Comparison of ENCODE assay signal across 20 cellular contexts in the genomic region with DNA sequence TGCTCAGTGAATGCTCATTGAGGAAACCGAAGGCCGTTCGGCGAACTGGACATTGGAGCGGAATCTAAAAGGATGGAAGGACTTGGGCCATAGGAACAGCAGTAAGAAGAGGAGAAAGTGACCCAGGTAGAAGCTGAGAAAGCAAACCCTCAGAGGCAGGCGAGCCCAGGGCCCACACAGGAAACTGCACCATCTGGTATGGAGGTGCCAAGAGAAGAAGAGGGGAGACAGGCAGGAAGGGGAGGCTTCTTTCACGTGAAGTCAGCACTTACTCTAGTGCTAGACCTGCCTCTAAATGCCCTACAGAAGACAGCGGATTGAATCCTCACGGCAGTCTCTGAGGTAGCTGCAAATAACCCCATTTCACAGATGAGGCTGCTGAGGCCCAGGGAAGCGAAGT. TPM values are rescaled to one million over a fixed set of nuclear protein-coding genes. Genes with fewer than 3 reads are reported as not detected.
DNase-seq lines count a peak whose midpoint lies in the region; ATAC-seq and TF ChIP-seq lines count a peak whose summit lies in the region.
"Had no signal": no experiment of that assay in that cellular context is flagged by ENCODE, and none has a peak within 500 bp of the region (broad histone marks: within the 10 kb centered on the region; RNA-seq: fewer than 3 reads in every experiment).

No MANE protein-coding gene starts in this region.

- no peak for TF ChIP-seq POLR2A in breast epithelium (IDR thresholded peaks at IDR 0.05)

- H3K4me1 Mint-ChIP-seq in activated CD8-positive, alpha-beta T cell treated with anti-CD3 and anti-CD28 coated beads, Interleukin-2, amount 10 ng/mL, durations not matched to agents 7 days and 5 days (ENCODE audit: low read depth): peaks cover 6% of the 10 kb centered on the region
- H3K4me1 Mint-ChIP-seq in activated CD8-positive, alpha-beta T cell treated with anti-CD3 and anti-CD28 coated beads for 36 hours (ENCODE audit: low read depth): peaks cover 3% of the 10 kb centered on the region
- H3K4me1 Mint-ChIP-seq in glutamatergic neuron (ENCODE audit: low read depth, unreplicated experiment): no peaks in the 10 kb centered on the region
- peaks cover 1% of the 10 kb centered on the region for H3K4me1 Mint-ChIP-seq in stimulated activated effector memory CD8-positive, alpha-beta T cell treated with anti-CD3 and anti-CD28 coated beads, Interleukin-12 subunit alpha, Interleukin-12 subunit beta, amount 100 ng/mL, for 72 hours
- H3K4me1 Mint-ChIP-seq: B cell; CD4-positive, CD25-positive, alpha-beta regulatory T cell had no signal

- DNase-seq in activated CD8-positive, alpha-beta T cell treated with anti-CD3 and anti-CD28 coated beads, Interleukin-2, amount 10 ng/mL, durations not matched to agents 7 days and 5 days: no peak
- DNase-seq in activated CD8-positive, alpha-beta T cell treated with anti-CD3 and anti-CD28 coated beads for 36 hours: no peak
- peak; percentile 28 for DNase-seq in RPMI8226
- no peak for DNase-seq in glutamatergic neuron
- no peak for DNase-seq in stimulated activated effector memory CD8-positive, alpha-beta T cell treated with anti-CD3 and anti-CD28 coated beads, Interleukin-12 subunit alpha, Interleukin-12 subunit beta, amount 100 ng/mL, for 72 hours (ENCODE audit: low spot score in 2 of 2)
- no peak for DNase-seq in NCI-H2029 (lab: John Stamatoyannopoulos, UW)
- DNase-seq in activated CD4-positive, alpha-beta T cell treated with anti-CD3 and anti-CD28 coated beads for 1 hour: no peak
- no peak for DNase-seq in breast epithelium (ENCODE audit: low spot score in 2 of 2)
- DNase-seq: Caco-2; CD4-positive, CD25-positive, alpha-beta regulatory T cell; CD8-positive, alpha-beta T cell; DMS153; DND-41; GM23248; H7; HCEC 1CT had no signal

- POLR2A ChIA-PET in activated CD8-positive, alpha-beta T cell treated with anti-CD3 and anti-CD28 coated beads, Interleukin-2, amount 10 ng/mL, durations not matched to agents 7 days and 5 days (lab: Charles Lee): no interaction called here
- POLR2A ChIA-PET in activated CD8-positive, alpha-beta T cell treated with anti-CD3 and anti-CD28 coated beads for 36 hours (lab: Charles Lee): interaction anchor here (1.3 kb wide), 1 partner anchor 34 kb away, joined by 3 read pairs; no protein-coding TSS in a partner anchor

- no peaks in the 10 kb centered on the region for H3K36me3 ChIP-seq in breast epithelium
- H3K36me3 ChIP-seq: BLaER1 had no signal

- H3K9me3 ChIP-seq in breast epithelium: no peaks in the 10 kb centered on the region
- H3K9me3 ChIP-seq: BLaER1, Caco-2 had no signal

- intact Hi-C loops in activated CD8-positive, alpha-beta T cell treated with anti-CD3 and anti-CD28 coated beads for 36 hours (cut with micrococcal nuclease): no loop called here
- intact Hi-C loops in breast epithelium (cut with DNase I; ENCODE audit: low total_unique reads): no loop called here

- no peak overlapping the region for H3K4me3 Mint-ChIP-seq in activated CD8-positive, alpha-beta T cell treated with anti-CD3 and anti-CD28 coated beads, Interleukin-2, amount 10 ng/mL, durations not matched to agents 7 days and 5 days
- H3K4me3 Mint-ChIP-seq in activated CD8-positive, alpha-beta T cell treated with anti-CD3 and anti-CD28 coated beads for 36 hours: no peak overlapping the region
- peak overlapping the region; percentile 18 for H3K4me3 Mint-ChIP-seq in glutamatergic neuron (ENCODE audit: unreplicated experiment)
- H3K4me3 Mint-ChIP-seq in stimulated activated effector memory CD8-positive, alpha-beta T cell treated with anti-CD3 and anti-CD28 coated beads, Interleukin-12 subunit alpha, Interleukin-12 subunit beta, amount 100 ng/mL, for 72 hours: no peak overlapping the region
- H3K4me3 Mint-ChIP-seq: B cell; CD4-positive, CD25-positive, alpha-beta regulatory T cell; CD8-positive, alpha-beta T cell had no signal

- no peaks in the 10 kb centered on the region for H3K9me3 Mint-ChIP-seq in activated CD8-positive, alpha-beta T cell treated with anti-CD3 and anti-CD28 coated beads, Interleukin-2, amount 10 ng/mL, durations not matched to agents 7 days and 5 days (ENCODE audit: insufficient read depth)
- H3K9me3 Mint-ChIP-seq in activated CD8-positive, alpha-beta T cell treated with anti-CD3 and anti-CD28 coated beads for 36 hours: no peaks in the 10 kb centered on the region
- H3K9me3 Mint-ChIP-seq in glutamatergic neuron (ENCODE audit: unreplicated experiment): peaks cover 5% of the 10 kb centered on the region
- no peaks in the 10 kb centered on the region for H3K9me3 Mint-ChIP-seq in stimulated activated effector memory CD8-positive, alpha-beta T cell treated with anti-CD3 and anti-CD28 coated beads, Interleukin-12 subunit alpha, Interleukin-12 subunit beta, amount 100 ng/mL, for 72 hours
- H3K9me3 Mint-ChIP-seq: CD4-positive, CD25-positive, alpha-beta regulatory T cell; CD8-positive, alpha-beta T cell had no signal

- H3K27me3 ChIP-seq in breast epithelium: no peaks in the 10 kb centered on the region
- H3K27me3 ChIP-seq: BLaER1 had no signal

- no peak overlapping the region for H3K27ac ChIP-seq in breast epithelium
- H3K27ac ChIP-seq: 22Rv1, BLaER1, C4-2B, GM23248 had no signal

- H3K4me3 ChIP-seq in breast epithelium: no peak overlapping the region
- H3K4me3 ChIP-seq: BLaER1, GM23248 had no signal

- TF ChIP-seq CTCF in activated CD8-positive, alpha-beta T cell treated with anti-CD3 and anti-CD28 coated beads for 36 hours (IDR thresholded peaks at IDR 0.05): no peak
- TF ChIP-seq CTCF in glutamatergic neuron (IDR thresholded peaks at IDR 0.05; ENCODE audit: partially characterized antibody, unreplicated experiment) (no peak), breast epithelium (IDR thresholded peaks at IDR 0.05) (no peak)

- CTCF ChIA-PET in activated CD8-positive, alpha-beta T cell treated with anti-CD3 and anti-CD28 coated beads, Interleukin-2, amount 10 ng/mL, durations not matched to agents 7 days and 5 days (lab: Charles Lee): interaction anchor here (2.0 kb wide), 1 partner anchor 47 kb away, joined by 8 read pairs; no protein-coding TSS in a partner anchor
- CTCF ChIA-PET in activated CD8-positive, alpha-beta T cell treated with anti-CD3 and anti-CD28 coated beads for 36 hours (lab: Charles Lee): interaction anchor here (1.4 to 2.8 kb wide), 3 partner anchors 9 to 48 kb away, joined by 4 to 14 read pairs (median 8); a partner anchor contains a TSS

- H3K27me3 Mint-ChIP-seq in activated CD8-positive, alpha-beta T cell treated with anti-CD3 and anti-CD28 coated beads, Interleukin-2, amount 10 ng/mL, durations not matched to agents 7 days and 5 days (ENCODE audit: low read depth): no peaks in the 10 kb centered on the region
- peaks cover 2% of the 10 kb centered on the region for H3K27me3 Mint-ChIP-seq in activated CD8-positive, alpha-beta T cell treated with anti-CD3 and anti-CD28 coated beads for 36 hours
- H3K27me3 Mint-ChIP-seq in glutamatergic neuron (ENCODE audit: unreplicated experiment): peaks cover 2% of the 10 kb centered on the region
- H3K27me3 Mint-ChIP-seq: CD4-positive, CD25-positive, alpha-beta regulatory T cell had no signal

- peak overlapping the region; percentile 46 for H3K27ac Mint-ChIP-seq in activated CD8-positive, alpha-beta T cell treated with anti-CD3 and anti-CD28 coated beads, Interleukin-2, amount 10 ng/mL, durations not matched to agents 7 days and 5 days
- H3K27ac Mint-ChIP-seq in activated CD8-positive, alpha-beta T cell treated with anti-CD3 and anti-CD28 coated beads for 36 hours: no peak overlapping the region
- H3K27ac Mint-ChIP-seq in glutamatergic neuron (ENCODE audit: unreplicated experiment): no peak overlapping the region
- peak overlapping the region; percentile 56 for H3K27ac Mint-ChIP-seq in stimulated activated effector memory CD8-positive, alpha-beta T cell treated with anti-CD3 and anti-CD28 coated beads, Interleukin-12 subunit alpha, Interleukin-12 subunit beta, amount 100 ng/mL, for 72 hours
- H3K27ac Mint-ChIP-seq: B cell; CD8-positive, alpha-beta T cell had no signal

- H3K36me3 Mint-ChIP-seq in activated CD8-positive, alpha-beta T cell treated with anti-CD3 and anti-CD28 coated beads, Interleukin-2, amount 10 ng/mL, durations not matched to agents 7 days and 5 days (ENCODE audit: low read depth): no peaks in the 10 kb centered on the region
- H3K36me3 Mint-ChIP-seq in activated CD8-positive, alpha-beta T cell treated with anti-CD3 and anti-CD28 coated beads for 36 hours (ENCODE audit: low read depth): no peaks in the 10 kb centered on the region
- peaks cover 6% of the 10 kb centered on the region for H3K36me3 Mint-ChIP-seq in glutamatergic neuron (ENCODE audit: unreplicated experiment)
- H3K36me3 Mint-ChIP-seq in stimulated activated effector memory CD8-positive, alpha-beta T cell treated with anti-CD3 and anti-CD28 coated beads, Interleukin-12 subunit alpha, Interleukin-12 subunit beta, amount 100 ng/mL, for 72 hours: no peaks in the 10 kb centered on the region
- H3K36me3 Mint-ChIP-seq: CD4-positive, CD25-positive, alpha-beta regulatory T cell; CD8-positive, alpha-beta T cell had no signal

- no peaks in the 10 kb centered on the region for H3K4me1 ChIP-seq in breast epithelium

- ATAC-seq in activated CD8-positive, alpha-beta T cell treated with anti-CD3 and anti-CD28 coated beads, Interleukin-2, amount 10 ng/mL, durations not matched to agents 7 days and 5 days: no peak
- ATAC-seq in activated CD8-positive, alpha-beta T cell treated with anti-CD3 and anti-CD28 coated beads for 36 hours: no peak
- ATAC-seq in stimulated activated effector memory CD8-positive, alpha-beta T cell treated with anti-CD3 and anti-CD28 coated beads, Interleukin-12 subunit alpha, Interleukin-12 subunit beta, amount 100 ng/mL, for 72 hours: no peak
- ATAC-seq: CD8-positive, alpha-beta T cell had no signal

RNA-seq across cellular contexts. Expression of a gene that starts 10.2 kb away (rescaled TPM):
- total RNA-seq in activated CD8-positive, alpha-beta T cell treated with anti-CD3 and anti-CD28 coated beads, Interleukin-2, amount 10 ng/mL, durations not matched to agents 7 days and 5 days: not detected
- total RNA-seq in activated CD8-positive, alpha-beta T cell treated with anti-CD3 and anti-CD28 coated beads for 36 hours: not detected
- total RNA-seq in glutamatergic neuron (ENCODE audit: unreplicated experiment) (2.4 TPM), breast epithelium (under 1 TPM; under 0.01 to 0.16 (median 0.15) TPM)
- total RNA-seq: B cell; Caco-2; CD4-positive, CD25-positive, alpha-beta regulatory T cell; GM23248; H7 had no signal

RNA-seq across cellular contexts. Expression of a gene that starts 59.5 kb away (rescaled TPM):
- total RNA-seq in activated CD8-positive, alpha-beta T cell treated with anti-CD3 and anti-CD28 coated beads, Interleukin-2, amount 10 ng/mL, durations not matched to agents 7 days and 5 days: not detected
- total RNA-seq in activated CD8-positive, alpha-beta T cell treated with anti-CD3 and anti-CD28 coated beads for 36 hours: not detected
- total RNA-seq in glutamatergic neuron (ENCODE audit: unreplicated experiment): 1.7 TPM
- 10 to 100 TPM in 2 of 3 donors, 1 to 10 TPM in 1; 7.8 to 66.7 (median 26.2) TPM for total RNA-seq in breast epithelium
- total RNA-seq: CD4-positive, CD25-positive, alpha-beta regulatory T cell; GM23248 had no signal

Comparison
In these comparisons a context has a peak if more than half of its experiments do, and no peak if none do; other contexts are left out.
1. H3K27ac Mint-ChIP-seq: peak in activated CD8-positive, alpha-beta T cell treated with anti-CD3 and anti-CD28 coated beads, Interleukin-2, amount 10 ng/mL, durations not matched to agents 7 days and 5 days (single experiment) and stimulated activated effector memory CD8-positive, alpha-beta T cell treated with anti-CD3 and anti-CD28 coated beads, Interleukin-12 subunit alpha, Interleukin-12 subunit beta, amount 100 ng/mL, for 72 hours (single experiment); none in activated CD8-positive, alpha-beta T cell treated with anti-CD3 and anti-CD28 coated beads for 36 hours (single experiment) and glutamatergic neuron (single experiment).